Comparison of ENCODE assay signal across 14 cellular contexts in genomic region chr20:50093240-50093639, GRCh38.
"Had no signal": no experiment of that assay in that cellular context is flagged by ENCODE, and none has a peak within 500 bp of the region (broad histone marks: within the 10 kb centered on the region; RNA-seq: fewer than 3 reads in every experiment).

No MANE protein-coding gene starts in this region.

- H3K27me3 ChIP-seq: colonic mucosa had no signal

- ATAC-seq: effector memory CD8-positive, alpha-beta T cell; esophagus mucosa; left cardiac atrium; lower lobe of right lung; naive thymus-derived CD8-positive, alpha-beta T cell had no signal

- H3K9me3 ChIP-seq: colonic mucosa, lower lobe of right lung had no signal

- H3K27ac ChIP-seq: colonic mucosa, lower lobe of right lung had no signal

- H3K4me3 ChIP-seq: colonic mucosa, lower lobe of right lung had no signal

- DNase-seq: activated CD4-positive, alpha-beta T cell treated with anti-CD3 and anti-CD28 coated beads, Interleukin-2, amount 10 ng/mL, durations not matched to agents 7 days and 5 days; activated CD4-positive, CD25-positive, alpha-beta regulatory T cell; activated gamma-delta T cell treated with Interleukin-2 at 50 U/mL for 16 hours; caudate nucleus; colonic mucosa; effector memory CD8-positive, alpha-beta T cell; hypothalamus; left cardiac atrium; lower lobe of right lung; naive thymus-derived CD8-positive, alpha-beta T cell; occipital lobe; stimulated activated CD4-positive, alpha-beta T cell treated with anti-CD3 and anti-CD28 coated beads, Interleukin-4, amount 100 ng/mL, for 1 hour; stimulated activated CD8-positive, alpha-beta memory T cell treated with anti-CD3 and anti-CD28 coated beads, Interleukin-4, amount 100 ng/mL, for 48 hours had no signal

- H3K4me1 ChIP-seq: colonic mucosa had no signal
